Comparison of ENCODE assay signal across 9 cellular contexts in genomic region chr11:17230867-17231851, GRCh38. TPM values are rescaled to one million over a fixed set of nuclear protein-coding genes. Genes with fewer than 3 reads are reported as not detected.
A peak's percentile ranks its signal among the peaks of the same experiment; 100 is the strongest.
DNase-seq lines count a peak whose midpoint lies in the region; ATAC-seq and TF ChIP-seq lines count a peak whose summit lies in the region.
"Had no signal": no experiment of that assay in that cellular context is flagged by ENCODE, and none has a peak within 500 bp of the region (broad histone marks: within the 10 kb centered on the region; RNA-seq: fewer than 3 reads in every experiment).

No MANE protein-coding gene starts in this region.

- H3K36me3 ChIP-seq in colonic mucosa: no peaks in the 10 kb centered on the region

- no peaks in the 10 kb centered on the region for H3K4me1 ChIP-seq in colonic mucosa
- H3K4me1 ChIP-seq: A549 had no signal

- DNase-seq in activated CD4-positive, CD25-positive, alpha-beta regulatory T cell treated with anti-CD3 and anti-CD28 coated beads, Interleukin-2, amount 50 U/mL, for 72 hours: no peak
- DNase-seq in activated CD4-positive, alpha-beta T cell treated with anti-CD3 and anti-CD28 coated beads for 48 hours: peak; percentile 62
- peak; percentile 15 to 40 for DNase-seq in stimulated activated CD8-positive, alpha-beta memory T cell treated with anti-CD3 and anti-CD28 coated beads, Interleukin-7, amount 100 ng/mL, for 48 hours (ENCODE audit: extremely low read depth in 1 of 2, low read depth in 1 of 2)
- DNase-seq in colonic mucosa: no peak
- no peak for DNase-seq in NCI-H1417 (lab: John Stamatoyannopoulos, UW)
- no peak for DNase-seq in NCI-H510A (lab: John Stamatoyannopoulos, UW)

- H3K27ac ChIP-seq in colonic mucosa: no peak overlapping the region
- H3K27ac ChIP-seq: A549 had no signal

- H3K4me3 ChIP-seq in colonic mucosa: no peak overlapping the region
- H3K4me3 ChIP-seq: A549 had no signal

- no peaks in the 10 kb centered on the region for H3K9me3 ChIP-seq in colonic mucosa
- H3K9me3 ChIP-seq: A549 had no signal

- peak; percentile 89 for ATAC-seq in activated CD4-positive, CD25-positive, alpha-beta regulatory T cell treated with anti-CD3 and anti-CD28 coated beads, Interleukin-2, amount 50 U/mL, for 24 hours
- ATAC-seq in HG03095 (IDR thresholded peaks at IDR 0.05; ENCODE audit: unreplicated experiment): peak; percentile 80

- intact Hi-C loops in colonic mucosa (cut with DNase I): loop anchor here (10.0 kb wide), 1 partner anchor 274 kb away; no protein-coding TSS in a partner anchor

- no peak overlapping the region for H3K9ac ChIP-seq in colonic mucosa (ENCODE audit: low read depth in 2 of 2, low read length in 2 of 2)

- no peaks in the 10 kb centered on the region for H3K27me3 ChIP-seq in colonic mucosa

- no peak for TF ChIP-seq CTCF in colonic mucosa (IDR thresholded peaks at IDR 0.05)

RNA-seq across cellular contexts. Expression of gene PIK3C2A, which starts 23.4 kb away (rescaled TPM):
- 10 to 100 TPM; 41.3 to 68.9 TPM for total RNA-seq in colonic mucosa

RNA-seq across cellular contexts. Expression of gene NUCB2, which starts 45.4 kb away (rescaled TPM):
- 100 to 1,000 TPM in 1 of 2 donors, 10 to 100 TPM in 1; 60.9 to 111 TPM for total RNA-seq in colonic mucosa

Comparison
In these comparisons a context has a peak if more than half of its experiments do, and no peak if none do; other contexts are left out.
1. DNase-seq: peak in activated CD4-positive, alpha-beta T cell treated with anti-CD3 and anti-CD28 coated beads for 48 hours (single experiment) and stimulated activated CD8-positive, alpha-beta memory T cell treated with anti-CD3 and anti-CD28 coated beads, Interleukin-7, amount 100 ng/mL, for 48 hours (2 of 2); none in activated CD4-positive, CD25-positive, alpha-beta regulatory T cell treated with anti-CD3 and anti-CD28 coated beads, Interleukin-2, amount 50 U/mL, for 72 hours (single experiment), colonic mucosa (single experiment), NCI-H1417 (0 of 3) and NCI-H510A (single experiment).